Comparison of ENCODE assay signal across 8 cellular contexts in genomic region chr16:31179747-31180458, GRCh38. TPM values are rescaled to one million over a fixed set of nuclear protein-coding genes. Genes with fewer than 3 reads are reported as not detected.
DNase-seq lines count a peak whose midpoint lies in the region; ATAC-seq and TF ChIP-seq lines count a peak whose summit lies in the region.

FUS (plus strand) TSS chr16:31180139; CDS start chr16:31180215, 76 bp downstream.

- H3K36me3 ChIP-seq in HUES64 (ENCODE audit: insufficient read depth, low read length) (peaks cover 37% of the 10 kb centered on the region), OCI-LY7 (ENCODE audit: insufficient read depth, low read length) (peaks cover 49% of the 10 kb centered on the region), mucosa of descending colon (ENCODE audit: low read depth) (peaks cover under 1% of the 10 kb centered on the region)

- POLR2A ChIA-PET in OCI-LY7 (lab: Charles Lee), result interaction anchor here (0.5 to 1.5 kb wide), 10 partner anchors 22 to 693 kb away, joined by 3 to 10 read pairs (median 3); partner anchors contain the start of genes KAT8 and PYCARD

- WGBS in HUES64, result under 1% methylated on average over 69 of the region's 69 CpGs

- H3K4me2 ChIP-seq in OCI-LY7 (ENCODE audit: low read length), result peak within 1 kb of the TSS; percentile 80

- intact Hi-C loops in OCI-LY7 (cut with micrococcal nuclease; ENCODE audit: unreplicated experiment), result loop anchor here (1.0 kb wide), 2 partner anchors 38 to 63 kb away; partner anchors contain the start of gene KAT8
- intact Hi-C loops in mucosa of descending colon (cut with DNase I, micrococcal nuclease), result no loop called here

- TF ChIP-seq CTCF in OCI-LY7 (conservative IDR thresholded peaks at IDR 0.05; ENCODE audit: low read length), result no peak
- no peak for TF ChIP-seq CTCF in mucosa of descending colon (IDR thresholded peaks at IDR 0.05)

- H3K4me3 ChIP-seq in HUES64 (ENCODE audit: low read length) (peak within 1 kb of the TSS; percentile 88), OCI-LY7 (ENCODE audit: low read depth, low read length, poor library complexity, severe bottlenecking) (peak within 1 kb of the TSS; percentile 90), mucosa of descending colon (peak within 1 kb of the TSS; percentile 77)

- H3K79me2 ChIP-seq in OCI-LY7 (ENCODE audit: insufficient read depth, low read depth, low read length), result peaks cover 60% of the 10 kb centered on the region

- BruUV-seq in OCI-LY7 (replicated peaks; lab: Mats Ljungman, UMichigan), result no TSS peak

- no peaks in the 10 kb centered on the region for H3K27me3 ChIP-seq in HUES64 (ENCODE audit: insufficient read depth, low read length)

- H3K27ac ChIP-seq in HUES64 (ENCODE audit: low read depth, low read length), result peak within 1 kb of the TSS; percentile 96
- peak within 1 kb of the TSS; percentile 81 for H3K27ac ChIP-seq in OCI-LY7 (ENCODE audit: low read depth, low read length, poor library complexity, severe bottlenecking)

- ATAC-seq in GM21515 (IDR thresholded peaks at IDR 0.05; ENCODE audit: unreplicated experiment) (peak; percentile 57), mucosa of descending colon (peak; percentile 92)

- H3K9me3 ChIP-seq in HUES64 (ENCODE audit: insufficient read depth, low read depth, low read length) (no peaks in the 10 kb centered on the region), OCI-LY7 (ENCODE audit: low read length) (no peaks in the 10 kb centered on the region), mucosa of descending colon (no peaks in the 10 kb centered on the region)

- H3K4me1 ChIP-seq in HUES64 (ENCODE audit: insufficient read depth, low read length), result peaks cover 12% of the 10 kb centered on the region
- H3K4me1 ChIP-seq in OCI-LY7 (ENCODE audit: insufficient read depth, low read length, poor library complexity, severe bottlenecking), result peaks cover 44% of the 10 kb centered on the region
- H3K4me1 ChIP-seq in mucosa of descending colon (ENCODE audit: low read depth), result peaks cover 24% of the 10 kb centered on the region

- peak; percentile 95 for DNase-seq in D341Med (ENCODE audit: low spot score)
- peak; percentile 93 for DNase-seq in OCI-LY7 (ENCODE audit: low spot score)
- DNase-seq in activated T-cell treated with anti-CD3 and anti-CD28 coated beads for 24 hours (ENCODE audit: low read depth), result peak; percentile 85
- peak; percentile 93 for DNase-seq in epidermal melanocyte (ENCODE audit: insufficient read length, low spot score)
- peak; percentile 94 to 95 (median 94) for DNase-seq in mucosa of descending colon
- DNase-seq in stimulated activated CD8-positive, alpha-beta memory T cell treated with anti-CD3 and anti-CD28 coated beads, Interleukin-4, amount 100 ng/mL, for 1 hour (ENCODE audit: low read depth in 2 of 2, low spot score in 1 of 2), result peak; percentile 85 to 89

- H3K9me2 ChIP-seq in OCI-LY7 (ENCODE audit: insufficient read depth, low read length), result no peaks in the 10 kb centered on the region

- H2AFZ ChIP-seq in OCI-LY7 (ENCODE audit: low read length), result peak within 1 kb of the TSS; percentile 42

- H3K9ac ChIP-seq in HUES64 (ENCODE audit: low read depth, low read length), result peak within 1 kb of the TSS; percentile 99

- peaks cover 34% of the 10 kb centered on the region for H4K20me1 ChIP-seq in OCI-LY7 (ENCODE audit: insufficient read depth, low read length)

- CTCF ChIA-PET in OCI-LY7 (lab: Charles Lee; ENCODE audit: unreplicated experiment), result interaction anchor here (0.5 to 0.9 kb wide), 2 partner anchors 38 to 62 kb away, joined by 3 to 4 read pairs; partner anchors contain the start of gene KAT8

RNA-seq across cellular contexts. Expression of gene FUS, which starts in this region (rescaled TPM):
- 535 TPM for polyA plus RNA-seq in HUES64 (2013, experiment 1 of 2)
- polyA plus RNA-seq in HUES64 (2013, experiment 2 of 2), result 528 TPM
- 90.0 and 104 TPM in 2 replicates for total RNA-seq in OCI-LY7 (2014; rRNA removed; shearing (Covaris generic))
- total RNA-seq in OCI-LY7 (2022) (880 and 953 TPM in 2 replicates), mucosa of descending colon (100 to 1,000 TPM; 167 to 264 (median 189) TPM)

Comparison
In these comparisons a context has a peak if more than half of its experiments do, and no peak if none do; other contexts are left out.
1. Peak in every context shown above with its lines: DNase-seq, ATAC-seq, H3K4me3 ChIP-seq and H3K27ac ChIP-seq.